ENCODE assay signal across 18 cellular contexts in the genomic region with DNA sequence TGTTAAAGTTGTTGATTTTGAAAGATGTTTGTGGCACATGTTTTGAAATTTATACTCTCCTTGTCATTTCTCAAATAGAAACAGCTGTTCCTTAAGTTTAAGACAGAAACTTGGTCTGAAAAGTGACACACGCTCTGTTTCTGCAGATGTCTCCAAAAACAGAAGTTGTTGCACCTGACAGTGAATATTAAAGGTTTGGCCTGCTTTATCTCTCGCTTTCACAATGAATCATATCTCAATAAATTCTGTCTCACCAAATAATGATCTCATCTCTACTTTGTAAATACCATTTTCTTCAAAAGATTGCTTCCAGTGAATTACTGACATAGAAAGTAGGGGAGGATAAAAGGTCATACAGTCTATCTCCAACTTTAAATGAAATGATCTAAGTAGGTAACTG.
A peak's percentile ranks its signal among the peaks of the same experiment; 100 is the strongest.
DNase-seq lines count a peak whose midpoint lies in the region; ATAC-seq, FAIRE-seq and TF ChIP-seq lines count a peak whose summit lies in the region.
"Had no signal": no experiment of that assay in that cellular context is flagged by ENCODE, and none has a peak within 500 bp of the region (broad histone marks: within the 10 kb centered on the region; RNA-seq: fewer than 3 reads in every experiment).

No MANE protein-coding gene starts in this region.

- H3K36me3 Mint-ChIP-seq in stimulated activated memory B cell treated with anti-CD40 and anti-IgM and Interleukin-4, amounts not matched to agents 10 μg/mL and 1 μg/mL and 100 μg/mL, for 72 hours, result no peaks in the 10 kb centered on the region

- DNase-seq in H54 (ENCODE audit: insufficient read length, low spot score) (no peak), MG63 (no peak), AG20443 (ENCODE audit: low spot score) (no peak)
- DNase-seq: activated gamma-delta T cell; DMS79 treated with DMSO at 0.1 percent for 48 hours; H7; lower lobe of right lung; NCI-H1930; right cardiac atrium; SIG-M5; stimulated activated naive CD8-positive, alpha-beta T cell treated with anti-CD3 and anti-CD28 coated beads, Interleukin-15, Interleukin-2, amounts not matched to agents 100 U/mL and 50 U/mL, for 24 hours had no signal

- no peak overlapping the region for H3K4me3 Mint-ChIP-seq in stimulated activated memory B cell treated with anti-CD40 and anti-IgM and Interleukin-4, amounts not matched to agents 10 μg/mL and 1 μg/mL and 100 μg/mL, for 72 hours

- no peaks in the 10 kb centered on the region for H3K9me3 ChIP-seq in MG63
- H3K9me3 ChIP-seq: lower lobe of right lung had no signal

- TF ChIP-seq POLR2A in H54 (IDR thresholded peaks at IDR 0.05; ENCODE audit: low read depth, low read length), result no peak

- H3K4me1 Mint-ChIP-seq in stimulated activated memory B cell treated with anti-CD40 and anti-IgM and Interleukin-4, amounts not matched to agents 10 μg/mL and 1 μg/mL and 100 μg/mL, for 72 hours, result no peaks in the 10 kb centered on the region

- ATAC-seq in GM19023 (IDR thresholded peaks at IDR 0.05; ENCODE audit: unreplicated experiment), result peak; percentile 72
- peak; percentile 63 for ATAC-seq in GM21737 (IDR thresholded peaks at IDR 0.05; ENCODE audit: unreplicated experiment)
- peak; percentile 64 for ATAC-seq in HG03175 (IDR thresholded peaks at IDR 0.05; ENCODE audit: unreplicated experiment)
- ATAC-seq in stimulated activated memory B cell treated with anti-CD40 and anti-IgM and Interleukin-4, amounts not matched to agents 10 μg/mL and 1 μg/mL and 100 μg/mL, for 72 hours, result peak; percentile 62
- ATAC-seq: lower lobe of right lung; right cardiac atrium; stimulated activated naive CD8-positive, alpha-beta T cell treated with anti-CD3 and anti-CD28 coated beads, Interleukin-15, Interleukin-2, amounts not matched to agents 100 U/mL and 50 U/mL, for 24 hours had no signal

- no peak overlapping the region for H3K4me3 ChIP-seq in MG63
- H3K4me3 ChIP-seq: BLaER1 treated with 17β-estradiol and CSF1 and Interleukin-3, amounts not matched to agents 10 nM and 100 nM; lower lobe of right lung had no signal

- H3K9me3 Mint-ChIP-seq in stimulated activated memory B cell treated with anti-CD40 and anti-IgM and Interleukin-4, amounts not matched to agents 10 μg/mL and 1 μg/mL and 100 μg/mL, for 72 hours, result no peaks in the 10 kb centered on the region

- FAIRE-seq in H54 (lab: Jason Lieb, UNC), result no peak
- FAIRE-seq: GM12892, TTC549 had no signal

- H3K27me3 ChIP-seq in MG63, result no peaks in the 10 kb centered on the region
- H3K27me3 ChIP-seq: BLaER1 treated with 17β-estradiol and CSF1 and Interleukin-3, amounts not matched to agents 10 nM and 100 nM had no signal

- no peak overlapping the region for H3K27ac Mint-ChIP-seq in stimulated activated memory B cell treated with anti-CD40 and anti-IgM and Interleukin-4, amounts not matched to agents 10 μg/mL and 1 μg/mL and 100 μg/mL, for 72 hours

- no peaks in the 10 kb centered on the region for H3K27me3 Mint-ChIP-seq in stimulated activated memory B cell treated with anti-CD40 and anti-IgM and Interleukin-4, amounts not matched to agents 10 μg/mL and 1 μg/mL and 100 μg/mL, for 72 hours

- H3K36me3 ChIP-seq in MG63, result no peaks in the 10 kb centered on the region
- H3K36me3 ChIP-seq: BLaER1 treated with 17β-estradiol and CSF1 and Interleukin-3, amounts not matched to agents 10 nM and 100 nM; lower lobe of right lung had no signal
